ENCODE assay signal across 34 cellular contexts in the genomic region with DNA sequence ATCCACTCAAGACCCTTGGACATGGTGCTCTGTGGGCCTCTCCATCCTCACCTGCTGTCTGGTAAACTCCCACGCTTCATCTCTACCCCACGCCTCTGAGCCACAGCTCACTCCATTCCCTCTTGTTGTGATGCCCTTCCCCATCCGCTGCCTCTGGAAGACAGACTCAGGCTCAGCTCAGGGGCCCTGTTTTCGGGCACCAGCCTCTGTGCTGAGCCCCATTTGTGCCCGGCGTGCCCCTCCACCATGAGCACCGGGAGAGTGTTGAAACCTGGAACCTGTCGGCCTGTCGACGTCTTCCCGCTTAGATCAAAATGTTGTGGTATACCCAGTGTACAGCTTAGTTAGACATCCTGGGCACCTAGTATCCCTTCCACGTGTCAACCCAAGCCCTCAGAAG. TPM values are rescaled to one million over a fixed set of nuclear protein-coding genes. Genes with fewer than 3 reads are reported as not detected.
"Had no signal": no experiment of that assay in that cellular context is flagged by ENCODE, and none has a peak within 500 bp of the region (broad histone marks: within the 10 kb centered on the region; RNA-seq: fewer than 3 reads in every experiment).

No MANE protein-coding gene starts in this region.

- H3K9me3 ChIP-seq: adrenal gland, body of pancreas, esophagus muscularis mucosa, gastrocnemius medialis had no signal

- H3K4me1 ChIP-seq: adrenal gland, body of pancreas, foreskin keratinocyte, gastrocnemius medialis had no signal

- H3K27me3 ChIP-seq: adrenal gland had no signal

- ATAC-seq: activated CD4-positive, alpha-beta T cell treated with anti-CD3 and anti-CD28 coated beads for 36 hours; activated CD8-positive, alpha-beta memory T cell treated with anti-CD3 and anti-CD28 coated beads, Interleukin-2, amount 10 ng/mL, durations not matched to agents 7 days and 5 days; activated CD8-positive, alpha-beta T cell treated with anti-CD3 and anti-CD28 coated beads, Interleukin-2, amount 10 ng/mL, durations not matched to agents 7 days and 5 days; body of pancreas; effector memory CD8-positive, alpha-beta T cell; foreskin keratinocyte; gastrocnemius medialis; T-helper 17 cell had no signal

- H3K36me3 Mint-ChIP-seq: activated CD4-positive, alpha-beta memory T cell treated with anti-CD3 and anti-CD28 coated beads for 36 hours; activated CD8-positive, alpha-beta memory T cell treated with anti-CD3 and anti-CD28 coated beads, Interleukin-2, amount 10 ng/mL, durations not matched to agents 7 days and 5 days; activated naive CD8-positive, alpha-beta T cell had no signal

- DNase-seq: activated CD4-positive, alpha-beta memory T cell treated with anti-CD3 and anti-CD28 coated beads for 36 hours; activated CD4-positive, alpha-beta T cell treated with anti-CD3 and anti-CD28 coated beads for 36 hours; activated CD4-positive, alpha-beta T cell treated with anti-CD3 and anti-CD28 coated beads, Interleukin-2, amount 10 ng/mL, durations not matched to agents 24 days and 14 days; activated CD4-positive, CD25-positive, alpha-beta regulatory T cell; activated CD4-positive, CD25-positive, alpha-beta regulatory T cell treated with anti-CD3 and anti-CD28 coated beads, Interleukin-2, amount 50 U/mL, for 72 hours; activated CD8-positive, alpha-beta memory T cell treated with anti-CD3 and anti-CD28 coated beads, Interleukin-2, amount 10 ng/mL, durations not matched to agents 7 days and 5 days; activated CD8-positive, alpha-beta memory T cell treated with anti-CD3 and anti-CD28 coated beads, Interleukin-2, amount 50 U/mL, for 4 hours; activated CD8-positive, alpha-beta T cell treated with anti-CD3 and anti-CD28 coated beads, Interleukin-2, amount 10 ng/mL, durations not matched to agents 7 days and 5 days; activated gamma-delta T cell treated with Interleukin-2 at 50 U/mL for 16 hours; activated naive CD4-positive, alpha-beta T cell treated with anti-CD3 and anti-CD28 coated beads, Interleukin-2, amount 50 U/mL, for 16 hours; activated naive CD4-positive, alpha-beta T cell treated with Interleukin-2 at 50 U/mL for 16 hours; activated T-cell treated with anti-CD3 and anti-CD28 coated beads, Interleukin-2, amount 50 U/mL, for 1 hour; activated T-cell treated with anti-CD3 and anti-CD28 coated beads, Interleukin-2, amount 50 U/mL, for 48 hours; adrenal gland; amygdala; body of pancreas; cortex of kidney; dermis blood vessel endothelial cell; effector CD4-positive, alpha-beta T cell; effector memory CD8-positive, alpha-beta T cell; erythroblast; foreskin keratinocyte; gastrocnemius medialis; glutamatergic neuron; T-helper 1 cell; T-helper 17 cell had no signal

- H3K4me3 ChIP-seq: adrenal gland, body of pancreas, cardiac muscle cell, esophagus muscularis mucosa, gastrocnemius medialis had no signal

- H3K27ac Mint-ChIP-seq: activated CD4-positive, alpha-beta memory T cell treated with anti-CD3 and anti-CD28 coated beads for 36 hours; activated CD4-positive, alpha-beta T cell treated with anti-CD3 and anti-CD28 coated beads for 36 hours; activated CD4-positive, alpha-beta T cell treated with anti-CD3 and anti-CD28 coated beads, Interleukin-2, amount 10 ng/mL, durations not matched to agents 24 days and 14 days; activated CD8-positive, alpha-beta memory T cell treated with anti-CD3 and anti-CD28 coated beads, Interleukin-2, amount 10 ng/mL, durations not matched to agents 7 days and 5 days; activated CD8-positive, alpha-beta T cell treated with anti-CD3 and anti-CD28 coated beads, Interleukin-2, amount 10 ng/mL, durations not matched to agents 7 days and 5 days; activated naive CD8-positive, alpha-beta T cell; activated T-helper 1 cell treated with anti-CD3 and anti-CD28 coated beads, Interleukin-12 subunit alpha, Interleukin-12 subunit beta, Interleukin-2, Interleukin-4 antibody, amounts not matched to agents 30 ng/mL and 10 ng/mL and 1 ng/mL, durations not matched to agents 14 hours and 24 hours and 36 hours; activated T-helper 2 cell treated with anti-CD3 and anti-CD28 coated beads, Interferon-gamma antibody, Interleukin-2, Interleukin-4, amounts not matched to agents 10 μg/mL and 5 μg/mL and 100 μg/mL, durations not matched to agents 14 hours and 24 hours and 36 hours; effector memory CD8-positive, alpha-beta T cell; T-helper 17 cell; T-helper 2 cell treated with Interferon-gamma antibody and Interleukin-4, amounts not matched to agents 5 μg/mL and 100 μg/mL, for 36 hours had no signal

- H3K36me3 ChIP-seq: adrenal gland, cardiac muscle cell, esophagus muscularis mucosa, gastrocnemius medialis had no signal

- FAIRE-seq: colon had no signal

- H3K27ac ChIP-seq: adrenal gland, body of pancreas, cardiac muscle cell, esophagus muscularis mucosa, foreskin keratinocyte, gastrocnemius medialis had no signal

- H3K4me3 Mint-ChIP-seq: activated CD4-positive, alpha-beta memory T cell treated with anti-CD3 and anti-CD28 coated beads for 36 hours; activated CD4-positive, alpha-beta T cell treated with anti-CD3 and anti-CD28 coated beads for 36 hours; activated CD4-positive, alpha-beta T cell treated with anti-CD3 and anti-CD28 coated beads, Interleukin-2, amount 10 ng/mL, durations not matched to agents 24 days and 14 days; activated CD8-positive, alpha-beta memory T cell treated with anti-CD3 and anti-CD28 coated beads, Interleukin-2, amount 10 ng/mL, durations not matched to agents 7 days and 5 days; activated CD8-positive, alpha-beta T cell treated with anti-CD3 and anti-CD28 coated beads, Interleukin-2, amount 10 ng/mL, durations not matched to agents 7 days and 5 days; activated naive CD8-positive, alpha-beta T cell; activated T-helper 1 cell treated with anti-CD3 and anti-CD28 coated beads, Interleukin-12 subunit alpha, Interleukin-12 subunit beta, Interleukin-2, Interleukin-4 antibody, amounts not matched to agents 30 ng/mL and 10 ng/mL and 1 ng/mL, durations not matched to agents 14 hours and 24 hours and 36 hours; central memory CD8-positive, alpha-beta T cell; effector memory CD8-positive, alpha-beta T cell; T-helper 17 cell; T-helper 2 cell treated with Interferon-gamma antibody and Interleukin-4, amounts not matched to agents 5 μg/mL and 100 μg/mL, for 36 hours had no signal

- H3K9me3 Mint-ChIP-seq: activated CD4-positive, alpha-beta memory T cell treated with anti-CD3 and anti-CD28 coated beads for 36 hours; activated CD4-positive, alpha-beta T cell treated with anti-CD3 and anti-CD28 coated beads, Interleukin-2, amount 10 ng/mL, durations not matched to agents 24 days and 14 days; activated T-helper 1 cell treated with anti-CD3 and anti-CD28 coated beads, Interleukin-12 subunit alpha, Interleukin-12 subunit beta, Interleukin-2, Interleukin-4 antibody, amounts not matched to agents 30 ng/mL and 10 ng/mL and 1 ng/mL, durations not matched to agents 14 hours and 24 hours and 36 hours; activated T-helper 2 cell treated with anti-CD3 and anti-CD28 coated beads, Interferon-gamma antibody, Interleukin-2, Interleukin-4, amounts not matched to agents 10 μg/mL and 5 μg/mL and 100 μg/mL, durations not matched to agents 14 hours and 24 hours and 36 hours; central memory CD8-positive, alpha-beta T cell; effector memory CD8-positive, alpha-beta T cell; T-helper 2 cell treated with Interferon-gamma antibody and Interleukin-4, amounts not matched to agents 5 μg/mL and 100 μg/mL, for 36 hours had no signal

RNA-seq across cellular contexts. Expression of a gene that starts 6.5 kb away (rescaled TPM):
- total RNA-seq: activated CD4-positive, alpha-beta memory T cell treated with anti-CD3 and anti-CD28 coated beads for 36 hours; activated CD4-positive, alpha-beta T cell treated with anti-CD3 and anti-CD28 coated beads for 36 hours; activated CD4-positive, alpha-beta T cell treated with anti-CD3 and anti-CD28 coated beads, Interleukin-2, amount 10 ng/mL, durations not matched to agents 24 days and 14 days; activated T-helper 1 cell treated with anti-CD3 and anti-CD28 coated beads, Interleukin-12 subunit alpha, Interleukin-12 subunit beta, Interleukin-2, Interleukin-4 antibody, amounts not matched to agents 30 ng/mL and 10 ng/mL and 1 ng/mL, durations not matched to agents 14 hours and 24 hours and 36 hours; activated T-helper 2 cell treated with anti-CD3 and anti-CD28 coated beads, Interferon-gamma antibody, Interleukin-2, Interleukin-4, amounts not matched to agents 10 μg/mL and 5 μg/mL and 100 μg/mL, durations not matched to agents 14 hours and 24 hours and 36 hours; dermis blood vessel endothelial cell; foreskin keratinocyte; T-helper 17 cell had no signal
- polyA plus RNA-seq: foreskin keratinocyte had no signal
